In genomic region chr2:98327776-98328175, GRCh38 we compare ENCODE assay signal across 4 cellular contexts. TPM values are rescaled to one million over a fixed set of nuclear protein-coding genes. Genes with fewer than 3 reads are reported as not detected.
"Had no signal": no experiment of that assay in that cellular context is flagged by ENCODE, and none has a peak within 500 bp of the region (broad histone marks: within the 10 kb centered on the region; RNA-seq: fewer than 3 reads in every experiment).

No MANE protein-coding gene starts in this region.

- DNase-seq: GDM1, GF-D8 had no signal

- ATAC-seq: GM12878 had no signal

- H3K4me3 ChIP-seq: GM12878 had no signal

RNA-seq across cellular contexts. Expression of gene CNGA3, which starts 18.5 kb away (rescaled TPM):
- total RNA-seq: G401, GM12878 had no signal
